Comparison of ENCODE assay signal across 1 cellular context in the genomic region with DNA sequence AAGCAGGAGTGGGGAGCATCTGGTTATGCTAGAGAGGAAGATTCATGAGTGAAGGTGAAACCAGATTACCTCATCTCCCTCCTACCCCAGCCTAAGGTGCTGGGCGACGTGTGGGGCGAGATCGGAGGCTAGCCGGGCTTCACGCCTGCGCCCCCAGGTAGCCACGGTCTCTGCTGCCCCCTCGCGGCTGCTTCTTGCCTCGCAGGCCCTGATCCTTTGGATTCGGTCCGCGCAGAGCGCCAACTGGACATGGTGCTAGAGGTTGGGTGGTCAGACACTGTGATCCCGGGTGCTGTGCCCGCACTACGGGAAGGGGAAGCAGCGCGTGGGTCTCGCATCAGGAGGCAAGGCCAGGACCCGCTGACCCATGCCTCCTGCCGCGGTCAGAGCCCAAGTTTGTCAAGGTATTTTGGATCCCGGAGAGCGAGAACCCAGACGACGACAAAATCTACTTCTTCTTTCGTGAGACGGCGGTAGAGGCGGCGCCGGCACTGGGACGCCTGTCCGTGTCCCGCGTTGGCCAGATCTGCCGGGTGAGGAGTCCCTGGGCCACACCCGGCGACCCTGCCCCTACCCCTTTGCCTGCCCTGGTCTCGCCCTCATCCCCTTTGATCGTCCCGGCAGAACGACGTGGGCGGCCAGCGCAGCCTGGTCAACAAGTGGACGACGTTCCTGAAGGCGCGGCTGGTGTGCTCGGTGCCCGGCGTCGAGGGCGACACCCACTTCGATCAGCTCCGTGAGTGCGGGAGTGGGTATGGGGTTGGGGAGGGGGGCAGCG.
TF ChIP-seq lines count a peak whose summit lies in the region.

No MANE protein-coding gene starts in this region.

TF ChIP-seq in H1, 55 proteins besides CTCF, POLR2A, EP300 and RAD21:
- TF ChIP-seq RXRA (IDR thresholded peaks at IDR 0.05; ENCODE audit: insufficient read depth, low read depth, low read length), result no peak
- no peak for TF ChIP-seq HDAC2 (IDR thresholded peaks at IDR 0.05; ENCODE audit: borderline replicate concordance in 1 of 2, low read depth in 2 of 2, low read length in 2 of 2)
- TF ChIP-seq RBBP5 (IDR thresholded peaks at IDR 0.05; ENCODE audit: borderline replicate concordance, low read depth, low read length), result no peak
- peak; percentile 36; the same call in 1 of the 2 replicates for TF ChIP-seq CREB1 (IDR thresholded peaks at IDR 0.05)
- peak; percentile 53; the same call in 1 of the 2 replicates for TF ChIP-seq GABPA (IDR thresholded peaks at IDR 0.05; ENCODE audit: borderline replicate concordance, insufficient read depth, low read length)
- TF ChIP-seq NRF1 (IDR thresholded peaks at IDR 0.05; ENCODE audit: low read depth, low read length), result no peak
- TF ChIP-seq CBX5 (IDR thresholded peaks at IDR 0.05; ENCODE audit: low read depth, low read length), result no peak
- peak; percentile 46; the same call in 1 of the 2 replicates for TF ChIP-seq JUND (IDR thresholded peaks at IDR 0.05; ENCODE audit: low read length)
- TF ChIP-seq BACH1 (IDR thresholded peaks at IDR 0.05; ENCODE audit: low read length), result no peak
- TF ChIP-seq, protein P1, sequence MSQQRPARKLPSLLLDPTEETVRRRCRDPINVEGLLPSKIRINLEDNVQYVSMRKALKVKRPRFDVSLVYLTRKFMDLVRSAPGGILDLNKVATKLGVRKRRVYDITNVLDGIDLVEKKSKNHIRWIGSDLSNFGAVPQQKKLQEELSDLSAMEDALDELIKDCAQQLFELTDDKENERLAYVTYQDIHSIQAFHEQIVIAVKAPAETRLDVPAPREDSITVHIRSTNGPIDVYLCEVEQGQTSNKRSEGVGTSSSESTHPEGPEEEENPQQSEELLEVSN (IDR thresholded peaks at IDR 0.05), result peak; percentile 25; the same call in 1 of the 2 replicates
- no peak for TF ChIP-seq TAF1 (IDR thresholded peaks at IDR 0.05; ENCODE audit: low read depth, low read length)
- no peak for TF ChIP-seq KDM4A (IDR thresholded peaks at IDR 0.05; ENCODE audit: low read depth, low read length, severe bottlenecking)
- TF ChIP-seq TAF7 (optimal IDR thresholded peaks at IDR 0.05; ENCODE audit: borderline replicate concordance, low read depth, low read length), result no peak
- TF ChIP-seq JUN (IDR thresholded peaks at IDR 0.05; ENCODE audit: low read depth, low read length), result 0 out of 2 replicates have a peak, but pooled peaks have one; percentile 8
- no peak for TF ChIP-seq SP2 (IDR thresholded peaks at IDR 0.05; ENCODE audit: low read length)
- no peak for TF ChIP-seq EZH2 (IDR thresholded peaks at IDR 0.05; ENCODE audit: low read depth, low read length, severe bottlenecking)
- TF ChIP-seq EGR1 (IDR thresholded peaks at IDR 0.05; ENCODE audit: borderline replicate concordance, low read depth, low read length), result no peak
- TF ChIP-seq YY1 (IDR thresholded peaks at IDR 0.05; ENCODE audit: low read depth, low read length), result 0 out of 2 replicates have a peak, but pooled peaks have one; percentile 45
- TF ChIP-seq FOSL1 (IDR thresholded peaks at IDR 0.05; ENCODE audit: insufficient read depth, low read depth, low read length), result no peak
- no peak for TF ChIP-seq PHF8 (conservative IDR thresholded peaks at IDR 0.05; ENCODE audit: low read depth, low read length)
- TF ChIP-seq SUZ12 (IDR thresholded peaks at IDR 0.05; ENCODE audit: low read length), result 0 out of 2 replicates have a peak, but pooled peaks have one; percentile 3
- no peak for TF ChIP-seq BRCA1 (IDR thresholded peaks at IDR 0.05; ENCODE audit: low read depth, low read length)
- 0 out of 4 replicates have a peak, but pooled peaks of 1 of the 2 experiments have one; percentile 57 for TF ChIP-seq SIN3A (conservative IDR thresholded peaks at IDR 0.05 in 1 of 2, IDR thresholded peaks at IDR 0.05 in 1 of 2; ENCODE audit: low read depth in 1 of 2, low read length in 2 of 2)
- no peak for TF ChIP-seq TEAD4 (IDR thresholded peaks at IDR 0.05; ENCODE audit: low read depth, low read length)
- no peak for TF ChIP-seq TBP (IDR thresholded peaks at IDR 0.05; ENCODE audit: low read depth, low read length)
- no peak for TF ChIP-seq RNF2 (IDR thresholded peaks at IDR 0.05; ENCODE audit: borderline replicate concordance, low read depth, low read length, missing control alignments, poor library complexity, severe bottlenecking)
- TF ChIP-seq KDM1A (IDR thresholded peaks at IDR 0.05; ENCODE audit: borderline replicate concordance, low read length), result no peak
- no peak for TF ChIP-seq CHD1 (IDR thresholded peaks at IDR 0.05; ENCODE audit: low read depth, low read length)
- TF ChIP-seq, protein P2, sequence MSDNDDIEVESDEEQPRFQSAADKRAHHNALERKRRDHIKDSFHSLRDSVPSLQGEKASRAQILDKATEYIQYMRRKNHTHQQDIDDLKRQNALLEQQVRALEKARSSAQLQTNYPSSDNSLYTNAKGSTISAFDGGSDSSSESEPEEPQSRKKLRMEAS (IDR thresholded peaks at IDR 0.05), result peak; percentile 59
- peak; percentile 35; the same call in 1 of the 2 replicates for TF ChIP-seq SP4 (IDR thresholded peaks at IDR 0.05; ENCODE audit: low read length)
- TF ChIP-seq, protein P3, sequence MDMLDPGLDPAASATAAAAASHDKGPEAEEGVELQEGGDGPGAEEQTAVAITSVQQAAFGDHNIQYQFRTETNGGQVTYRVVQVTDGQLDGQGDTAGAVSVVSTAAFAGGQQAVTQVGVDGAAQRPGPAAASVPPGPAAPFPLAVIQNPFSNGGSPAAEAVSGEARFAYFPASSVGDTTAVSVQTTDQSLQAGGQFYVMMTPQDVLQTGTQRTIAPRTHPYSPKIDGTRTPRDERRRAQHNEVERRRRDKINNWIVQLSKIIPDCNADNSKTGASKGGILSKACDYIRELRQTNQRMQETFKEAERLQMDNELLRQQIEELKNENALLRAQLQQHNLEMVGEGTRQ (IDR thresholded peaks at IDR 0.05; ENCODE audit: low read length), result no peak
- TF ChIP-seq, protein P4, sequence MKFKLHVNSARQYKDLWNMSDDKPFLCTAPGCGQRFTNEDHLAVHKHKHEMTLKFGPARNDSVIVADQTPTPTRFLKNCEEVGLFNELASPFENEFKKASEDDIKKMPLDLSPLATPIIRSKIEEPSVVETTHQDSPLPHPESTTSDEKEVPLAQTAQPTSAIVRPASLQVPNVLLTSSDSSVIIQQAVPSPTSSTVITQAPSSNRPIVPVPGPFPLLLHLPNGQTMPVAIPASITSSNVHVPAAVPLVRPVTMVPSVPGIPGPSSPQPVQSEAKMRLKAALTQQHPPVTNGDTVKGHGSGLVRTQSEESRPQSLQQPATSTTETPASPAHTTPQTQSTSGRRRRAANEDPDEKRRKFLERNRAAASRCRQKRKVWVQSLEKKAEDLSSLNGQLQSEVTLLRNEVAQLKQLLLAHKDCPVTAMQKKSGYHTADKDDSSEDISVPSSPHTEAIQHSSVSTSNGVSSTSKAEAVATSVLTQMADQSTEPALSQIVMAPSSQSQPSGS (IDR thresholded peaks at IDR 0.05; ENCODE audit: low read length), result peak; percentile 76; the same call in 1 of the 2 replicates
